Comparison of ENCODE assay signal across 11 cellular contexts in genomic region chr16:5907544-5907943, GRCh38.
"Had no signal": no experiment of that assay in that cellular context is flagged by ENCODE, and none has a peak within 500 bp of the region (broad histone marks: within the 10 kb centered on the region; RNA-seq: fewer than 3 reads in every experiment).

No MANE protein-coding gene starts in this region.

- ATAC-seq: GM23338, HCT116 had no signal

- H3K36me3 ChIP-seq: HAP-1 had no signal

- H3K4me1 ChIP-seq: HAP-1 had no signal

- H3K4me2 ChIP-seq: GM23338 had no signal

- H3K4me3 ChIP-seq: GM23248, GM23338, HAP-1 had no signal

- DNase-seq: GM23248, GOT3, H7, H9, HCEC 1CT, HFFc6 had no signal

- H3K9ac ChIP-seq: GM23248 had no signal

- H3K9me3 ChIP-seq: HAP-1 had no signal

- H2AFZ ChIP-seq: GM23248, GM23338 had no signal

- FAIRE-seq: H1, H54 had no signal

- H3K27ac ChIP-seq: GM23248 had no signal
